In the genomic region with DNA sequence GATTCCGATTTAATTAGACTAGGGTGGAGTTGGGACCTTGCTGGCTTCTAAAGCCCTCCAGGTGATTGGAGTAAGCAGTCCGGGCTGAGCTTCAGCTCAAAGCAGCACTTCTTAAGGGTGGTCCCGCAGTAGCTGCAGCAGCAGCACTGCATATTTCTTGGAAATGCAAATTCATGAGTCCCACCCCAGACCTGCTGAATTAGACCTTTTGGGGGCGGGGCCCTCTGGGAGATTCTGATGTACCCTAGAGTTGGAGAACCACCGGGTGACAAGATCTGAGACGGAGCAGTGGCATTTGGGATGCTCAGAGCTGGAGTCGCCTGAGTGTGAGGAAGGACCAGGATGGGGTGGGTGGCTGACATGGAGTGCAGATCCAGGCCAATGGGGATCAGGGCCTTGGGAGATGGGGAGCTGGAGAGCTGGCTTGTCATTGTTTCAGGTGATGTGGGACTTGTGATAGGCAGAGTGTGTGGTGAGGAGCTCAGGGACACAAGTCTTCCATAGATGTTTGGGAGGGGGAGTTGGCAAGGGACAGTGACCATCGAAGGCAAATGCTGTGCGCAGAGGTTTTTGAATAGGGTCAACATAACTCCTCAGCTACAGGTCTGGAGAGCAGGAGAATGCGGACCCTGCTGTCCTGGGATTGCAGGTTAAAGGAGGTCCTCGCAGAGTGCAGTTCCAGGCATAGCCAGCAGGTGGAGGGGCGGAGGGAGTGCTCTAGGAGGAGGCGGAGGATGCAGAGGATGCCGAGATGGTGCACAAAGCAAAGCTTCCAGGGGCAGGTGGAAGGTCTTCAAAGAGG, we compare ENCODE assay signal across 8 cellular contexts.
DNase-seq lines count a peak whose midpoint lies in the region; ATAC-seq and TF ChIP-seq lines count a peak whose summit lies in the region.

No MANE protein-coding gene starts in this region.

- no peaks in the 10 kb centered on the region for H3K9me3 ChIP-seq in thoracic aorta

- H3K4me1 ChIP-seq in thoracic aorta (ENCODE audit: control insufficient read depth in 1 of 2, low read depth in 2 of 2) = no peaks in the 10 kb centered on the region

- CTCF ChIA-PET in activated CD8-positive, alpha-beta T cell treated with anti-CD3 and anti-CD28 coated beads, Interleukin-2, amount 10 ng/mL, durations not matched to agents 7 days and 5 days (lab: Charles Lee) = interaction anchor here (1.3 to 2.1 kb wide), 2 partner anchors 15 to 509 kb away, joined by 5 to 9 read pairs; no protein-coding TSS in a partner anchor

- H3K4me3 Mint-ChIP-seq in activated CD8-positive, alpha-beta T cell treated with anti-CD3 and anti-CD28 coated beads, Interleukin-2, amount 10 ng/mL, durations not matched to agents 7 days and 5 days = no peak overlapping the region
- H3K4me3 Mint-ChIP-seq in natural killer cell = no peak overlapping the region

- peak; percentile 79 for ATAC-seq in HG02678 (IDR thresholded peaks at IDR 0.05; ENCODE audit: unreplicated experiment)
- ATAC-seq in activated CD8-positive, alpha-beta T cell treated with anti-CD3 and anti-CD28 coated beads, Interleukin-2, amount 10 ng/mL, durations not matched to agents 7 days and 5 days = peak; percentile 89
- ATAC-seq in esophagus mucosa = peak; percentile 79
- ATAC-seq in natural killer cell = peak in 2 of 3 donors; percentile 55 to 69
- ATAC-seq in thoracic aorta (ENCODE audit: insufficient number of reproducible peaks, low FRiP score, low read depth) = no peak

- no peaks in the 10 kb centered on the region for H3K27me3 ChIP-seq in thoracic aorta (replicated peaks; ENCODE audit: insufficient read depth)

- DNase-seq in NCI-H345 (lab: John Stamatoyannopoulos, UW) = peak; percentile 72
- no peak for DNase-seq in NCI-H345 treated with DMSO at 0.1 percent for 48 hours (lab: John Stamatoyannopoulos, UW; ENCODE audit: unreplicated experiment)
- DNase-seq in NCI-H226 = peak; percentile 37
- peak; percentile 76 for DNase-seq in activated CD8-positive, alpha-beta T cell treated with anti-CD3 and anti-CD28 coated beads, Interleukin-2, amount 10 ng/mL, durations not matched to agents 7 days and 5 days
- DNase-seq in natural killer cell = no peak
- no peak for DNase-seq in thoracic aorta (ENCODE audit: low spot score)

- peaks cover 17% of the 10 kb centered on the region for H3K27me3 Mint-ChIP-seq in activated CD8-positive, alpha-beta T cell treated with anti-CD3 and anti-CD28 coated beads, Interleukin-2, amount 10 ng/mL, durations not matched to agents 7 days and 5 days (ENCODE audit: low read depth)
- H3K27me3 Mint-ChIP-seq in natural killer cell (ENCODE audit: low read depth in 2 of 2) = peaks cover 11 to 13% of the 10 kb centered on the region in 2 donors

- TF ChIP-seq CTCF in natural killer cell (IDR thresholded peaks at IDR 0.05) (peak; percentile 45), thoracic aorta (IDR thresholded peaks at IDR 0.05) (peak; percentile 69)

- H3K36me3 ChIP-seq in thoracic aorta = no peaks in the 10 kb centered on the region

- POLR2A ChIA-PET in activated CD8-positive, alpha-beta T cell treated with anti-CD3 and anti-CD28 coated beads, Interleukin-2, amount 10 ng/mL, durations not matched to agents 7 days and 5 days (lab: Charles Lee) = interaction anchor here (1.0 kb wide), 1 partner anchor 9 kb away, joined by 3 read pairs; no protein-coding TSS in a partner anchor

- peaks cover under 1% of the 10 kb centered on the region for H3K4me1 Mint-ChIP-seq in activated CD8-positive, alpha-beta T cell treated with anti-CD3 and anti-CD28 coated beads, Interleukin-2, amount 10 ng/mL, durations not matched to agents 7 days and 5 days (ENCODE audit: low read depth)
- peaks cover 0 to 5% of the 10 kb centered on the region in 2 donors for H3K4me1 Mint-ChIP-seq in natural killer cell

- no peak overlapping the region for H3K27ac Mint-ChIP-seq in activated CD8-positive, alpha-beta T cell treated with anti-CD3 and anti-CD28 coated beads, Interleukin-2, amount 10 ng/mL, durations not matched to agents 7 days and 5 days
- no peak overlapping the region for H3K27ac Mint-ChIP-seq in natural killer cell

- H3K4me3 ChIP-seq in thoracic aorta = no peak overlapping the region

- H3K36me3 Mint-ChIP-seq in activated CD8-positive, alpha-beta T cell treated with anti-CD3 and anti-CD28 coated beads, Interleukin-2, amount 10 ng/mL, durations not matched to agents 7 days and 5 days (ENCODE audit: low read depth) = no peaks in the 10 kb centered on the region
- no peaks in the 10 kb centered on the region for H3K36me3 Mint-ChIP-seq in natural killer cell

- no peaks in the 10 kb centered on the region for H3K9me3 Mint-ChIP-seq in activated CD8-positive, alpha-beta T cell treated with anti-CD3 and anti-CD28 coated beads, Interleukin-2, amount 10 ng/mL, durations not matched to agents 7 days and 5 days (ENCODE audit: insufficient read depth)
- no peaks in the 10 kb centered on the region for H3K9me3 Mint-ChIP-seq in natural killer cell

- intact Hi-C loops in natural killer cell (cut with micrococcal nuclease) = no loop called here

- no peak overlapping the region for H3K27ac ChIP-seq in thoracic aorta

Comparison
In these comparisons a context has a peak if more than half of its experiments do, and no peak if none do; other contexts are left out.
1. DNase-seq: peak in NCI-H345 (single experiment), NCI-H226 (single experiment) and activated CD8-positive, alpha-beta T cell treated with anti-CD3 and anti-CD28 coated beads, Interleukin-2, amount 10 ng/mL, durations not matched to agents 7 days and 5 days (single experiment); none in NCI-H345 treated with DMSO at 0.1 percent for 48 hours (single experiment), natural killer cell (single experiment) and thoracic aorta (single experiment).